Comparison of ENCODE assay signal across 7 cellular contexts in the genomic region with DNA sequence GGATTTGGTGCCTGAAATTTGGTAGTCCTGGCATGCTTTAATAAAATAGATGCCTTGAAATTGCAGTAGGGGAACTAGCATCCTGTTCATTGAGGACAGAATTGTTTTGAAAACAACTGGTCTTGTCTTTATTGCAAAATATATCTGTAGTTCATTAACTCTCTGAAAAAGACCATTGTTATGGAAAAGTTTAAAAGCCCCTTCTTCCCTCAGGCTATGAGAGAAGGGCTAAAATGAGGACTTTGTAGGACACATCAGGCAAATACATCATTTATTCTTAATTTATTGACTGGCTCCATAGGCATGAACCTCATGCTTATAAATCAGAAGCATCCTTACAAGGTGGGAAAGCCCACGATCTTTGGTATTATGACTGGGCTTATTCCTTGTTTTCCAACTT.
"Had no signal": no experiment of that assay in that cellular context is flagged by ENCODE, and none has a peak within 500 bp of the region (broad histone marks: within the 10 kb centered on the region; RNA-seq: fewer than 3 reads in every experiment).

No MANE protein-coding gene starts in this region.

- ATAC-seq: GM23338, HCT116, K562 had no signal

- H3K4me3 ChIP-seq: GM23338, K562 had no signal

- H2AFZ ChIP-seq: GM23338 had no signal

- DNase-seq: H9, HFFc6, IMR-90, KG1 had no signal

- H3K4me2 ChIP-seq: GM23338 had no signal
